Comparison of ENCODE assay signal across 8 cellular contexts in genomic region chr6:13710552-13711383, GRCh38. TPM values are rescaled to one million over a fixed set of nuclear protein-coding genes. Genes with fewer than 3 reads are reported as not detected.
DNase-seq lines count a peak whose midpoint lies in the region; ATAC-seq and TF ChIP-seq lines count a peak whose summit lies in the region.

No MANE protein-coding gene starts in this region.

- intact Hi-C loops in Right ventricle myocardium inferior (cut with DNase I) = loop anchor here (5.0 kb wide), 3 partner anchors 57 to 133 kb away; partner anchors contain the start of gene MCUR1
- intact Hi-C loops in ovary (cut with DNase I) = loop anchor here in 2 of 4 donors (5.0 to 10.0 kb wide), 2 partner anchors 96 to 98 kb away; partner anchors contain the start of gene NOL7 (in 1 of the 2)

- H3K4me1 Mint-ChIP-seq in activated naive CD4-positive, alpha-beta T cell treated with anti-CD3 and anti-CD28 coated beads, Interleukin-2, amount 50 U/mL, for 24 hours = peaks cover 54% of the 10 kb centered on the region

- H3K9me3 ChIP-seq in ovary = no peaks in the 10 kb centered on the region

- H3K27me3 Mint-ChIP-seq in activated naive CD4-positive, alpha-beta T cell treated with anti-CD3 and anti-CD28 coated beads, Interleukin-2, amount 50 U/mL, for 24 hours = no peaks in the 10 kb centered on the region

- H3K27ac ChIP-seq in ovary = peak overlapping the region; percentile 90 to 98

- peak; percentile 40 for DNase-seq in NK-92 treated with Interleukin-12 subunit alpha and Interleukin-12 subunit beta, amount 100 ng/mL, for 24 hours (lab: John Stamatoyannopoulos, UW)
- DNase-seq in NK-92 (lab: John Stamatoyannopoulos, UW; ENCODE audit: unreplicated experiment) (no peak), OCI-M1 (lab: John Stamatoyannopoulos, UW) (peak; percentile 82), Right ventricle myocardium inferior (ENCODE audit: missing footprints) (peak; percentile 83), ovary (peak; percentile 36 to 72 (median 57)), NCI-H446 treated with DMSO at 0.1 percent for 48 hours (lab: John Stamatoyannopoulos, UW) (no peak)

- no peaks in the 10 kb centered on the region for H3K27me3 ChIP-seq in ovary

- H3K9me3 Mint-ChIP-seq in activated naive CD4-positive, alpha-beta T cell treated with anti-CD3 and anti-CD28 coated beads, Interleukin-2, amount 50 U/mL, for 24 hours = no peaks in the 10 kb centered on the region

- TF ChIP-seq POLR2A in ovary (IDR thresholded peaks at IDR 0.05) = no peak

- no peaks in the 10 kb centered on the region for H3K36me3 ChIP-seq in ovary

- ATAC-seq in HG02981 (IDR thresholded peaks at IDR 0.05; ENCODE audit: unreplicated experiment) (peak; percentile 8), Right ventricle myocardium inferior (no peak)

- peak overlapping the region; percentile 94 for H3K4me3 Mint-ChIP-seq in activated naive CD4-positive, alpha-beta T cell treated with anti-CD3 and anti-CD28 coated beads, Interleukin-2, amount 50 U/mL, for 24 hours

- WGBS in ovary, 3 donors = 0% methylated on average over 53 to 84 of the region's 84 CpGs

- peak overlapping the region; percentile 94 for H3K27ac Mint-ChIP-seq in activated naive CD4-positive, alpha-beta T cell treated with anti-CD3 and anti-CD28 coated beads, Interleukin-2, amount 50 U/mL, for 24 hours

- no peak for TF ChIP-seq CTCF in ovary (IDR thresholded peaks at IDR 0.05)

- H3K36me3 Mint-ChIP-seq in activated naive CD4-positive, alpha-beta T cell treated with anti-CD3 and anti-CD28 coated beads, Interleukin-2, amount 50 U/mL, for 24 hours = peaks cover 7% of the 10 kb centered on the region

- no peak for TF ChIP-seq EP300 in ovary (IDR thresholded peaks at IDR 0.05)

- peak overlapping the region; percentile 72 for H3K4me3 ChIP-seq in ovary

- peaks cover 9% of the 10 kb centered on the region for H3K4me1 ChIP-seq in ovary (ENCODE audit: insufficient read depth)

RNA-seq across cellular contexts. Expression of gene RANBP9, which starts 0.9 kb away (rescaled TPM):
- total RNA-seq in Right ventricle myocardium inferior (32.3 TPM), ovary (10 to 100 TPM; 26.5 to 40.8 (median 37.0) TPM)
- 10 to 100 TPM; 24.8 to 50.6 TPM for polyA plus RNA-seq in ovary

Comparison
In these comparisons a context has a peak if more than half of its experiments do, and no peak if none do; other contexts are left out.
1. DNase-seq: peak in NK-92 treated with Interleukin-12 subunit alpha and Interleukin-12 subunit beta, amount 100 ng/mL, for 24 hours (single experiment), OCI-M1 (single experiment), Right ventricle myocardium inferior (single experiment) and ovary (5 of 5); none in NK-92 (single experiment) and NCI-H446 treated with DMSO at 0.1 percent for 48 hours (single experiment).